In genomic region chr2:21895200-21895599, GRCh38 we compare ENCODE assay signal across 4 cellular contexts.
"Had no signal": no experiment of that assay in that cellular context is flagged by ENCODE, and none has a peak within 500 bp of the region (broad histone marks: within the 10 kb centered on the region; RNA-seq: fewer than 3 reads in every experiment).

No MANE protein-coding gene starts in this region.

- H3K4me3 ChIP-seq: K562 had no signal

- DNase-seq: IMR-90, KBM-7 had no signal

- H3K27ac ChIP-seq: HL-60 had no signal
